Comparison of ENCODE assay signal across 1 cellular context in the genomic region with DNA sequence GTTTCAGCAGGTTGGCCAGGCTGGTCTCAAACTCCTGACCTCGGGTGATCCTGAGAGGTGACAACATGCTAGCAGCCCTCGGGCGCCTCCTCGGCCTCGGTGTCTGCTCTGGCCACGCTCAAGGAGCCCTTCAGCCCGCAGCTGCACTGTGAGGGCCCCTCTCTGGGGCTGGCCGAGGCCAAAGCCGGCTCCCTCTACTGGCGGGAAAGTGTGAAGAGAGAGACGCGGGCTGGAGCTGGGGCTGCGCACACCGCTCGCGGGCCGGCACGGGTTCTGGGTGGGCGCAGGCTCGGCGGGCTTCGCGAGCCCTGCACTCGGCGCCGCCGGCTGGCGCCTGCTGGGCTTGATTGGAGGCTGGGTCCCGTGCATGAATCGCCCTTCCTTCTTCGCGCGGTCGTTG.
TF ChIP-seq lines count a peak whose summit lies in the region.

No MANE protein-coding gene starts in this region.

TF ChIP-seq in WTC11, 78 proteins besides CTCF, POLR2A, EP300 and RAD21:
- TF ChIP-seq, protein P1, sequence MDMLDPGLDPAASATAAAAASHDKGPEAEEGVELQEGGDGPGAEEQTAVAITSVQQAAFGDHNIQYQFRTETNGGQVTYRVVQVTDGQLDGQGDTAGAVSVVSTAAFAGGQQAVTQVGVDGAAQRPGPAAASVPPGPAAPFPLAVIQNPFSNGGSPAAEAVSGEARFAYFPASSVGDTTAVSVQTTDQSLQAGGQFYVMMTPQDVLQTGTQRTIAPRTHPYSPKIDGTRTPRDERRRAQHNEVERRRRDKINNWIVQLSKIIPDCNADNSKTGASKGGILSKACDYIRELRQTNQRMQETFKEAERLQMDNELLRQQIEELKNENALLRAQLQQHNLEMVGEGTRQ (CRISPR knock-in tag; IDR thresholded peaks at IDR 0.05): no peak
- TF ChIP-seq, protein P2, sequence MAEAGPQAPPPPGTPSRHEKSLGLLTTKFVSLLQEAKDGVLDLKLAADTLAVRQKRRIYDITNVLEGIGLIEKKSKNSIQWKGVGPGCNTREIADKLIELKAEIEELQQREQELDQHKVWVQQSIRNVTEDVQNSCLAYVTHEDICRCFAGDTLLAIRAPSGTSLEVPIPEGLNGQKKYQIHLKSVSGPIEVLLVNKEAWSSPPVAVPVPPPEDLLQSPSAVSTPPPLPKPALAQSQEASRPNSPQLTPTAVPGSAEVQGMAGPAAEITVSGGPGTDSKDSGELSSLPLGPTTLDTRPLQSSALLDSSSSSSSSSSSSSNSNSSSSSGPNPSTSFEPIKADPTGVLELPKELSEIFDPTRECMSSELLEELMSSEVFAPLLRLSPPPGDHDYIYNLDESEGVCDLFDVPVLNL (CRISPR knock-in tag; IDR thresholded peaks at IDR 0.05; ENCODE audit: borderline replicate concordance, low read depth): no peak
- TF ChIP-seq, protein P3, sequence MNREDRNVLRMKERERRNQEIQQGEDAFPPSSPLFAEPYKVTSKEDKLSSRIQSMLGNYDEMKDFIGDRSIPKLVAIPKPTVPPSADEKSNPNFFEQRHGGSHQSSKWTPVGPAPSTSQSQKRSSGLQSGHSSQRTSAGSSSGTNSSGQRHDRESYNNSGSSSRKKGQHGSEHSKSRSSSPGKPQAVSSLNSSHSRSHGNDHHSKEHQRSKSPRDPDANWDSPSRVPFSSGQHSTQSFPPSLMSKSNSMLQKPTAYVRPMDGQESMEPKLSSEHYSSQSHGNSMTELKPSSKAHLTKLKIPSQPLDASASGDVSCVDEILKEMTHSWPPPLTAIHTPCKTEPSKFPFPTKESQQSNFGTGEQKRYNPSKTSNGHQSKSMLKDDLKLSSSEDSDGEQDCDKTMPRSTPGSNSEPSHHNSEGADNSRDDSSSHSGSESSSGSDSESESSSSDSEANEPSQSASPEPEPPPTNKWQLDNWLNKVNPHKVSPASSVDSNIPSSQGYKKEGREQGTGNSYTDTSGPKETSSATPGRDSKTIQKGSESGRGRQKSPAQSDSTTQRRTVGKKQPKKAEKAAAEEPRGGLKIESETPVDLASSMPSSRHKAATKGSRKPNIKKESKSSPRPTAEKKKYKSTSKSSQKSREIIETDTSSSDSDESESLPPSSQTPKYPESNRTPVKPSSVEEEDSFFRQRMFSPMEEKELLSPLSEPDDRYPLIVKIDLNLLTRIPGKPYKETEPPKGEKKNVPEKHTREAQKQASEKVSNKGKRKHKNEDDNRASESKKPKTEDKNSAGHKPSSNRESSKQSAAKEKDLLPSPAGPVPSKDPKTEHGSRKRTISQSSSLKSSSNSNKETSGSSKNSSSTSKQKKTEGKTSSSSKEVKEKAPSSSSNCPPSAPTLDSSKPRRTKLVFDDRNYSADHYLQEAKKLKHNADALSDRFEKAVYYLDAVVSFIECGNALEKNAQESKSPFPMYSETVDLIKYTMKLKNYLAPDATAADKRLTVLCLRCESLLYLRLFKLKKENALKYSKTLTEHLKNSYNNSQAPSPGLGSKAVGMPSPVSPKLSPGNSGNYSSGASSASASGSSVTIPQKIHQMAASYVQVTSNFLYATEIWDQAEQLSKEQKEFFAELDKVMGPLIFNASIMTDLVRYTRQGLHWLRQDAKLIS (CRISPR knock-in tag; IDR thresholded peaks at IDR 0.05; ENCODE audit: borderline replicate concordance): peak; percentile 89
- TF ChIP-seq ZNF317 (CRISPR knock-in tag; IDR thresholded peaks at IDR 0.05; ENCODE audit: borderline replicate concordance, low read depth) (peak; percentile 46; the same call in 1 of the 2 replicates), ZNF138 (CRISPR knock-in tag; conservative IDR thresholded peaks at IDR 0.05) (0 out of 2 replicates have a peak, but pooled peaks have one; percentile 25), ZNF121 (CRISPR knock-in tag; IDR thresholded peaks at IDR 0.05) (peak; percentile 57; the same call in 1 of the 2 replicates), IRF2 (CRISPR knock-in tag; IDR thresholded peaks at IDR 0.05; ENCODE audit: borderline replicate concordance, low read depth) (no peak), SP1 (CRISPR knock-in tag; conservative IDR thresholded peaks at IDR 0.05) (peak; percentile 47; the same call in 1 of the 2 replicates), TEAD1 (CRISPR knock-in tag; IDR thresholded peaks at IDR 0.05) (peak; percentile 63; the same call in 1 of the 2 replicates), TP53 (CRISPR knock-in tag; IDR thresholded peaks at IDR 0.05) (no peak), CREM (CRISPR knock-in tag; IDR thresholded peaks at IDR 0.05) (peak; percentile 56; the same call in 1 of the 2 replicates), NFE2L1 (CRISPR knock-in tag; IDR thresholded peaks at IDR 0.05) (peak; percentile 71; the same call in 1 of the 2 replicates), SMAD4 (CRISPR knock-in tag; IDR thresholded peaks at IDR 0.05) (0 out of 2 replicates have a peak, but pooled peaks have one; percentile 49), MYBL2 (CRISPR knock-in tag; IDR thresholded peaks at IDR 0.05) (peak; percentile 54; the same call in 1 of the 2 replicates), RELA (CRISPR knock-in tag; IDR thresholded peaks at IDR 0.05; ENCODE audit: borderline replicate concordance) (no peak), ZBTB21 (CRISPR knock-in tag; IDR thresholded peaks at IDR 0.05; ENCODE audit: borderline replicate concordance) (peak; percentile 27; the same call in 1 of the 2 replicates), ZNF219 (CRISPR knock-in tag; IDR thresholded peaks at IDR 0.05; ENCODE audit: borderline replicate concordance) (0 out of 2 replicates have a peak, but pooled peaks have one; percentile 24), ZNF396 (CRISPR knock-in tag; IDR thresholded peaks at IDR 0.05; ENCODE audit: borderline replicate concordance) (0 out of 2 replicates have a peak, but pooled peaks have one; percentile 44), CBFB (CRISPR knock-in tag; IDR thresholded peaks at IDR 0.05; ENCODE audit: low read depth) (0 out of 2 replicates have a peak, but pooled peaks have one; percentile 80), ZNF263 (CRISPR knock-in tag; IDR thresholded peaks at IDR 0.05; ENCODE audit: low read depth) (no peak), EMX1 (CRISPR knock-in tag; IDR thresholded peaks at IDR 0.05) (0 out of 2 replicates have a peak, but pooled peaks have one; percentile 43), FOXP1 (CRISPR knock-in tag; IDR thresholded peaks at IDR 0.05; ENCODE audit: borderline replicate concordance) (peak; percentile 88; the same call in 1 of the 2 replicates), TCF7 (CRISPR knock-in tag; IDR thresholded peaks at IDR 0.05; ENCODE audit: low read depth) (0 out of 2 replicates have a peak, but pooled peaks have one; percentile 32), SMAD3 (CRISPR knock-in tag; IDR thresholded peaks at IDR 0.05; ENCODE audit: borderline replicate concordance) (peak; percentile 80; the same call in 1 of the 2 replicates), ETV6 (CRISPR knock-in tag; IDR thresholded peaks at IDR 0.05) (peak; percentile 85), CREB1 (CRISPR knock-in tag; IDR thresholded peaks at IDR 0.05) (0 out of 2 replicates have a peak, but pooled peaks have one; percentile 36)
- TF ChIP-seq, protein P4, sequence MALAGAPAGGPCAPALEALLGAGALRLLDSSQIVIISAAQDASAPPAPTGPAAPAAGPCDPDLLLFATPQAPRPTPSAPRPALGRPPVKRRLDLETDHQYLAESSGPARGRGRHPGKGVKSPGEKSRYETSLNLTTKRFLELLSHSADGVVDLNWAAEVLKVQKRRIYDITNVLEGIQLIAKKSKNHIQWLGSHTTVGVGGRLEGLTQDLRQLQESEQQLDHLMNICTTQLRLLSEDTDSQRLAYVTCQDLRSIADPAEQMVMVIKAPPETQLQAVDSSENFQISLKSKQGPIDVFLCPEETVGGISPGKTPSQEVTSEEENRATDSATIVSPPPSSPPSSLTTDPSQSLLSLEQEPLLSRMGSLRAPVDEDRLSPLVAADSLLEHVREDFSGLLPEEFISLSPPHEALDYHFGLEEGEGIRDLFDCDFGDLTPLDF (CRISPR knock-in tag; IDR thresholded peaks at IDR 0.05): peak; percentile 75; the same call in 1 of the 2 replicates
- TF ChIP-seq, protein P5, sequence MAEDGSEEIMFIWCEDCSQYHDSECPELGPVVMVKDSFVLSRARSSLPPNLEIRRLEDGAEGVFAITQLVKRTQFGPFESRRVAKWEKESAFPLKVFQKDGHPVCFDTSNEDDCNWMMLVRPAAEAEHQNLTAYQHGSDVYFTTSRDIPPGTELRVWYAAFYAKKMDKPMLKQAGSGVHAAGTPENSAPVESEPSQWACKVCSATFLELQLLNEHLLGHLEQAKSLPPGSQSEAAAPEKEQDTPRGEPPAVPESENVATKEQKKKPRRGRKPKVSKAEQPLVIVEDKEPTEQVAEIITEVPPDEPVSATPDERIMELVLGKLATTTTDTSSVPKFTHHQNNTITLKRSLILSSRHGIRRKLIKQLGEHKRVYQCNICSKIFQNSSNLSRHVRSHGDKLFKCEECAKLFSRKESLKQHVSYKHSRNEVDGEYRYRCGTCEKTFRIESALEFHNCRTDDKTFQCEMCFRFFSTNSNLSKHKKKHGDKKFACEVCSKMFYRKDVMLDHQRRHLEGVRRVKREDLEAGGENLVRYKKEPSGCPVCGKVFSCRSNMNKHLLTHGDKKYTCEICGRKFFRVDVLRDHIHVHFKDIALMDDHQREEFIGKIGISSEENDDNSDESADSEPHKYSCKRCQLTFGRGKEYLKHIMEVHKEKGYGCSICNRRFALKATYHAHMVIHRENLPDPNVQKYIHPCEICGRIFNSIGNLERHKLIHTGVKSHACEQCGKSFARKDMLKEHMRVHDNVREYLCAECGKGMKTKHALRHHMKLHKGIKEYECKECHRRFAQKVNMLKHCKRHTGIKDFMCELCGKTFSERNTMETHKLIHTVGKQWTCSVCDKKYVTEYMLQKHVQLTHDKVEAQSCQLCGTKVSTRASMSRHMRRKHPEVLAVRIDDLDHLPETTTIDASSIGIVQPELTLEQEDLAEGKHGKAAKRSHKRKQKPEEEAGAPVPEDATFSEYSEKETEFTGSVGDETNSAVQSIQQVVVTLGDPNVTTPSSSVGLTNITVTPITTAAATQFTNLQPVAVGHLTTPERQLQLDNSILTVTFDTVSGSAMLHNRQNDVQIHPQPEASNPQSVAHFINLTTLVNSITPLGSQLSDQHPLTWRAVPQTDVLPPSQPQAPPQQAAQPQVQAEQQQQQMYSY (CRISPR knock-in tag; IDR thresholded peaks at IDR 0.05): no peak
- TF ChIP-seq, protein P6, sequence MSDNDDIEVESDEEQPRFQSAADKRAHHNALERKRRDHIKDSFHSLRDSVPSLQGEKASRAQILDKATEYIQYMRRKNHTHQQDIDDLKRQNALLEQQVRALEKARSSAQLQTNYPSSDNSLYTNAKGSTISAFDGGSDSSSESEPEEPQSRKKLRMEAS (CRISPR knock-in tag; IDR thresholded peaks at IDR 0.05): peak; percentile 89
- TF ChIP-seq, protein P7, sequence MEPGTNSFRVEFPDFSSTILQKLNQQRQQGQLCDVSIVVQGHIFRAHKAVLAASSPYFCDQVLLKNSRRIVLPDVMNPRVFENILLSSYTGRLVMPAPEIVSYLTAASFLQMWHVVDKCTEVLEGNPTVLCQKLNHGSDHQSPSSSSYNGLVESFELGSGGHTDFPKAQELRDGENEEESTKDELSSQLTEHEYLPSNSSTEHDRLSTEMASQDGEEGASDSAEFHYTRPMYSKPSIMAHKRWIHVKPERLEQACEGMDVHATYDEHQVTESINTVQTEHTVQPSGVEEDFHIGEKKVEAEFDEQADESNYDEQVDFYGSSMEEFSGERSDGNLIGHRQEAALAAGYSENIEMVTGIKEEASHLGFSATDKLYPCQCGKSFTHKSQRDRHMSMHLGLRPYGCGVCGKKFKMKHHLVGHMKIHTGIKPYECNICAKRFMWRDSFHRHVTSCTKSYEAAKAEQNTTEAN (CRISPR knock-in tag; IDR thresholded peaks at IDR 0.05): peak; percentile 81; the same call in 1 of the 2 replicates
- TF ChIP-seq, protein P8, sequence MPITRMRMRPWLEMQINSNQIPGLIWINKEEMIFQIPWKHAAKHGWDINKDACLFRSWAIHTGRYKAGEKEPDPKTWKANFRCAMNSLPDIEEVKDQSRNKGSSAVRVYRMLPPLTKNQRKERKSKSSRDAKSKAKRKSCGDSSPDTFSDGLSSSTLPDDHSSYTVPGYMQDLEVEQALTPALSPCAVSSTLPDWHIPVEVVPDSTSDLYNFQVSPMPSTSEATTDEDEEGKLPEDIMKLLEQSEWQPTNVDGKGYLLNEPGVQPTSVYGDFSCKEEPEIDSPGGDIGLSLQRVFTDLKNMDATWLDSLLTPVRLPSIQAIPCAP (CRISPR knock-in tag; IDR thresholded peaks at IDR 0.05): peak; percentile 69; the same call in 1 of the 2 replicates
- TF ChIP-seq, protein P9, sequence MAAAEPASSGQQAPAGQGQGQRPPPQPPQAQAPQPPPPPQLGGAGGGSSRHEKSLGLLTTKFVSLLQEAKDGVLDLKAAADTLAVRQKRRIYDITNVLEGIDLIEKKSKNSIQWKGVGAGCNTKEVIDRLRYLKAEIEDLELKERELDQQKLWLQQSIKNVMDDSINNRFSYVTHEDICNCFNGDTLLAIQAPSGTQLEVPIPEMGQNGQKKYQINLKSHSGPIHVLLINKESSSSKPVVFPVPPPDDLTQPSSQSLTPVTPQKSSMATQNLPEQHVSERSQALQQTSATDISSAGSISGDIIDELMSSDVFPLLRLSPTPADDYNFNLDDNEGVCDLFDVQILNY (CRISPR knock-in tag; IDR thresholded peaks at IDR 0.05): peak; percentile 89
- TF ChIP-seq, protein P10, sequence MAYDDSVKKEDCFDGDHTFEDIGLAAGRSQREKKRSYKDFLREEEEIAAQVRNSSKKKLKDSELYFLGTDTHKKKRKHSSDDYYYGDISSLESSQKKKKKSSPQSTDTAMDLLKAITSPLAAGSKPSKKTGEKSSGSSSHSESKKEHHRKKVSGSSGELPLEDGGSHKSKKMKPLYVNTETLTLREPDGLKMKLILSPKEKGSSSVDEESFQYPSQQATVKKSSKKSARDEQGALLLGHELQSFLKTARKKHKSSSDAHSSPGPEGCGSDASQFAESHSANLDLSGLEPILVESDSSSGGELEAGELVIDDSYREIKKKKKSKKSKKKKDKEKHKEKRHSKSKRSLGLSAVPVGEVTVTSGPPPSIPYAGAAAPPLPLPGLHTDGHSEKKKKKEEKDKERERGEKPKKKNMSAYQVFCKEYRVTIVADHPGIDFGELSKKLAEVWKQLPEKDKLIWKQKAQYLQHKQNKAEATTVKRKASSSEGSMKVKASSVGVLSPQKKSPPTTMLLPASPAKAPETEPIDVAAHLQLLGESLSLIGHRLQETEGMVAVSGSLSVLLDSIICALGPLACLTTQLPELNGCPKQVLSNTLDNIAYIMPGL (CRISPR knock-in tag; IDR thresholded peaks at IDR 0.05): peak; percentile 78; the same call in 1 of the 2 replicates
